In the genomic region with DNA sequence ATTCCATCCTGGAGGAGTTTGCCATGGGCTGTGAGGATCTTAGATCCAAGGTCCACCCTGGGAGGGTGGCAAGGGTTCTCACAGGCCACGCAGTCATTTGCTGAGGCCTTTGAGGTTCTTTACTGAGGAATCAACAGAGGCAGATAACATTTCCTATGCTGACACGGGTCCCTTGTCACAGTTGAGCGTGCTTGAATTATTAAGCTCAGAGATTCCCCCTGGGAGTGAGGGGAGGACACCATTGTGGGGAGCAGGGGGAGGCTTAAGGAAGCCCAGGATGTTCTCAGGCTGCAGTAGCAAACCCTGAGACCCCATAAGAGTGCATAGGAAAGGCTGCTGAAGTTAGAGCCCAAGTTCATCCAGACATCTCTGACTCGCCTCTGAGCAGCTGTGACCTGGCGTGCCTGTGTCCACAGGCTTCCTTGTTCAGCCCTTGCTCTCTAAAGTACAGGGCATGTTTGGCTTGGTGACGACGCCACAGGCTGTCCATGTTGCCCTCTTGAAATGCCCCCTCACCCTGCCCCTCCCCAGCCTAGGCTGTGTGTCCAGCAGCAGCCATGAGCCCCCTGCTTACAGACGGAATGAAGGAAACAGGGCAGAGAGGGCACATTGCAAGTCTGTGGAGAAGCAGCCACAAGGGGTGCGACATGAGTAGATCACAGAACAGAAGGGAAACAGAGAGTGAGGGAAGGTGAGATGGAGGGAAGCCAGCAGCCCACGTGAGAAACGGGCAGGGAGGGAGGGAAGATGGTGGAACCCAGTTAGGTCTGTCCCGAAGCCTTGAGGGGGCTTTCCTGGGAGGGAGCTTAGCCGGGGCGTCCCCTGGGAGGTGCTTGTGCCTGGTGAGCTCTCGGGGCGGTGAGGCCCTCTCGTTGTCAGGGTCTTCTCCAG, we compare ENCODE assay signal across 8 cellular contexts. TPM values are rescaled to one million over a fixed set of nuclear protein-coding genes. Genes with fewer than 3 reads are reported as not detected.
DNase-seq lines count a peak whose midpoint lies in the region; ATAC-seq and TF ChIP-seq lines count a peak whose summit lies in the region.

No MANE protein-coding gene starts in this region.

- no peaks in the 10 kb centered on the region for H3K27me3 ChIP-seq in CD8-positive, alpha-beta memory T cell (ENCODE audit: insufficient read depth, low read length, poor library complexity, severe bottlenecking)
- H3K27me3 ChIP-seq in OCI-LY1 (ENCODE audit: insufficient read depth, low read length) (no peaks in the 10 kb centered on the region), foreskin keratinocyte (no peaks in the 10 kb centered on the region), vagina (no peaks in the 10 kb centered on the region), trophoblast cell (ENCODE audit: insufficient read depth, low read length) (no peaks in the 10 kb centered on the region)

- H3K18ac ChIP-seq in trophoblast cell (ENCODE audit: low read length) = no peak overlapping the region

- no peak overlapping the region for H4K91ac ChIP-seq in trophoblast cell (ENCODE audit: low read depth, low read length)

- no CpG with 5 or more reads among the region's 17 CpGs for WGBS in trophoblast cell (ENCODE audit: extremely low coverage, insufficient coverage, insufficient read length)

- no peak overlapping the region for H2BK120ac ChIP-seq in trophoblast cell (ENCODE audit: insufficient read depth, low read length, poor library complexity)

- H3K4me2 ChIP-seq in OCI-LY1 (ENCODE audit: low read length) = peak overlapping the region; percentile 64
- no peak overlapping the region for H3K4me2 ChIP-seq in trophoblast cell (ENCODE audit: low read length)

- CTCF ChIA-PET in CD8-positive, alpha-beta memory T cell (lab: Charles Lee) = interaction anchor here (0.7 to 2.7 kb wide), 11 partner anchors 9 to 1761 kb away, joined by 3 to 14 read pairs (median 4); no protein-coding TSS in a partner anchor

- H3K27me3 Mint-ChIP-seq in CD8-positive, alpha-beta memory T cell = no peaks in the 10 kb centered on the region

- no peak overlapping the region for H3K4ac ChIP-seq in trophoblast cell (ENCODE audit: low read depth, low read length)

- intact Hi-C loops in sciatic nerve (cut with DNase I) (no loop called here), vagina (cut with DNase I) (loop anchor here (5.0 kb wide), 1 partner anchor 587 kb away; the partner anchor contains the start of gene PIEZO2)

- POLR2A ChIA-PET in CD8-positive, alpha-beta memory T cell (lab: Charles Lee) = interaction anchor here (0.5 kb wide), 1 partner anchor 39 kb away, joined by 4 read pairs; no protein-coding TSS in a partner anchor

- no peaks in the 10 kb centered on the region for H3K9me3 ChIP-seq in CD8-positive, alpha-beta memory T cell (ENCODE audit: low read length)
- H3K9me3 ChIP-seq in OCI-LY1 (ENCODE audit: low read length) (no peaks in the 10 kb centered on the region), vagina (no peaks in the 10 kb centered on the region), trophoblast cell (ENCODE audit: insufficient read depth, low read depth, low read length) (peaks cover 4% of the 10 kb centered on the region)

- H4K8ac ChIP-seq in trophoblast cell (ENCODE audit: low read depth, low read length) = no peak overlapping the region

- H3K36me3 ChIP-seq in CD8-positive, alpha-beta memory T cell (ENCODE audit: insufficient read depth, low read length) = no peaks in the 10 kb centered on the region
- H3K36me3 ChIP-seq in OCI-LY1 (ENCODE audit: insufficient read depth, low read length) = peaks cover 25% of the 10 kb centered on the region
- peaks cover 0 to 15% of the 10 kb centered on the region in 2 donors for H3K36me3 ChIP-seq in vagina
- H3K36me3 ChIP-seq in trophoblast cell (ENCODE audit: control insufficient read depth in 1 of 2, insufficient read depth in 2 of 2, low read length in 2 of 2) = peaks cover 5 to 14% of the 10 kb centered on the region in 2 experiments

- TF ChIP-seq POLR2A in vagina (IDR thresholded peaks at IDR 0.05) = no peak

- H3K9ac ChIP-seq in OCI-LY1 (ENCODE audit: low read length) = peak overlapping the region; percentile 8; the same call in 1 of the 2 replicates
- H3K9ac ChIP-seq in trophoblast cell (ENCODE audit: low read length) = no peak overlapping the region

- no peak overlapping the region for H3K14ac ChIP-seq in trophoblast cell (ENCODE audit: low read length)

- H2AFZ ChIP-seq in OCI-LY1 (ENCODE audit: low read length) (no peak overlapping the region), trophoblast cell (ENCODE audit: insufficient read depth, low read length, poor library complexity) (no peak overlapping the region)

- peaks cover 0 to 27% (median 13%) of the 10 kb centered on the region in 3 donors for H3K36me3 Mint-ChIP-seq in CD8-positive, alpha-beta memory T cell

- peak overlapping the region in 4 of 7 donors; percentile 15 to 50 (median 28) for H3K4me3 Mint-ChIP-seq in CD8-positive, alpha-beta memory T cell

- H3K79me1 ChIP-seq in trophoblast cell (ENCODE audit: low read length) = no peaks in the 10 kb centered on the region

- peaks cover 3% of the 10 kb centered on the region for H3K4me1 ChIP-seq in CD8-positive, alpha-beta memory T cell (ENCODE audit: insufficient read depth, low read length)
- H3K4me1 ChIP-seq in OCI-LY1 (ENCODE audit: insufficient read depth, low read length, severe bottlenecking) (peaks cover 9% of the 10 kb centered on the region), foreskin keratinocyte (no peaks in the 10 kb centered on the region), vagina (peaks cover 10% of the 10 kb centered on the region), trophoblast cell (ENCODE audit: control insufficient read depth in 1 of 2, insufficient read depth in 2 of 2, low read length in 2 of 2) (peaks cover 0 to 3% of the 10 kb centered on the region in 2 experiments)

- H2BK5ac ChIP-seq in trophoblast cell (ENCODE audit: low read depth, low read length, poor library complexity) = no peak overlapping the region

- peak in 1 of 5 donors; percentile 12 for DNase-seq in CD8-positive, alpha-beta memory T cell
- no peak for DNase-seq in foreskin keratinocyte
- DNase-seq in sciatic nerve (ENCODE audit: low spot score) = peak; percentile 57
- no peak for DNase-seq in vagina (ENCODE audit: extremely low spot score in 2 of 2)
- no peak for DNase-seq in trophoblast cell
- DNase-seq in activated CD4-positive, alpha-beta T cell treated with anti-CD3 and anti-CD28 coated beads for 1 hour = no peak

- H2AK5ac ChIP-seq in trophoblast cell (ENCODE audit: low read length) = no peak overlapping the region

- peaks cover 12 to 16% (median 13%) of the 10 kb centered on the region in 3 donors for H3K4me1 Mint-ChIP-seq in CD8-positive, alpha-beta memory T cell

- no peak overlapping the region for H3K23ac ChIP-seq in trophoblast cell (ENCODE audit: low read length)

- H4K12ac ChIP-seq in trophoblast cell (ENCODE audit: low read depth, low read length) = no peak overlapping the region

- H3K9me2 ChIP-seq in OCI-LY1 (ENCODE audit: low read depth, low read length) = no peaks in the 10 kb centered on the region

- no peaks in the 10 kb centered on the region for H4K20me1 ChIP-seq in OCI-LY1 (ENCODE audit: insufficient read depth, low read length)

- H3K9me3 Mint-ChIP-seq in CD8-positive, alpha-beta memory T cell = no peaks in the 10 kb centered on the region

- TF ChIP-seq CTCF in OCI-LY1 (IDR thresholded peaks at IDR 0.05; ENCODE audit: low read length) = no peak
- TF ChIP-seq CTCF in foreskin keratinocyte (conservative IDR thresholded peaks at IDR 0.05) = no peak
- TF ChIP-seq CTCF in vagina (IDR thresholded peaks at IDR 0.05) = no peak

- H3K27ac ChIP-seq in CD8-positive, alpha-beta memory T cell (ENCODE audit: low read depth, low read length) = no peak overlapping the region
- no peak overlapping the region for H3K27ac ChIP-seq in OCI-LY1 (ENCODE audit: low read depth, low read length, poor library complexity, severe bottlenecking)
- no peak overlapping the region for H3K27ac ChIP-seq in foreskin keratinocyte
- no peak overlapping the region for H3K27ac ChIP-seq in vagina
- no peak overlapping the region for H3K27ac ChIP-seq in trophoblast cell (ENCODE audit: low read depth, low read length)

- H3K27ac Mint-ChIP-seq in CD8-positive, alpha-beta memory T cell = peak overlapping the region in 2 of 8 donors; percentile 34 to 52

- peak; percentile 35 for ATAC-seq in GM19467 (IDR thresholded peaks at IDR 0.05; ENCODE audit: unreplicated experiment)
- ATAC-seq in foreskin keratinocyte = peak; percentile 24
- ATAC-seq in sciatic nerve = peak; percentile 46

- no peak overlapping the region for H3K4me3 ChIP-seq in CD8-positive, alpha-beta memory T cell (ENCODE audit: low read length)
- H3K4me3 ChIP-seq in OCI-LY1 (ENCODE audit: low read depth, low read length, poor library complexity, severe bottlenecking) (peak overlapping the region; percentile 45), vagina (peak overlapping the region in 1 of 2 donors; percentile 32), trophoblast cell (ENCODE audit: low read depth, low read length) (no peak overlapping the region)

- no peaks in the 10 kb centered on the region for H3K79me2 ChIP-seq in OCI-LY1 (ENCODE audit: insufficient read depth, low read length)
- H3K79me2 ChIP-seq in trophoblast cell (ENCODE audit: control insufficient read depth, insufficient read depth, low read length, poor library complexity) = no peaks in the 10 kb centered on the region

- no peaks in the 10 kb centered on the region for H3F3A ChIP-seq in OCI-LY1 (ENCODE audit: insufficient read depth, low read length)

- H2BK12ac ChIP-seq in trophoblast cell (ENCODE audit: low read length) = no peak overlapping the region

RNA-seq across cellular contexts. Expression of gene NAPG, which starts 34.0 kb away (rescaled TPM):
- total RNA-seq in CD8-positive, alpha-beta memory T cell = 10 to 100 TPM; 27.5 to 29.6 TPM
- 10.1 TPM for polyA plus RNA-seq in CD8-positive, alpha-beta memory T cell
- 28.3 and 28.6 TPM in 2 replicates for total RNA-seq in foreskin keratinocyte
- polyA plus RNA-seq in foreskin keratinocyte = 9.5 and 11.1 TPM in 2 replicates
- total RNA-seq in sciatic nerve = 40.0 TPM
- total RNA-seq in vagina = 26.0 TPM
- 15.8 and 16.5 TPM in 2 replicates for polyA plus RNA-seq in trophoblast cell (2013)
